29 cellular contexts compared by ENCODE assay signal in the genomic region with DNA sequence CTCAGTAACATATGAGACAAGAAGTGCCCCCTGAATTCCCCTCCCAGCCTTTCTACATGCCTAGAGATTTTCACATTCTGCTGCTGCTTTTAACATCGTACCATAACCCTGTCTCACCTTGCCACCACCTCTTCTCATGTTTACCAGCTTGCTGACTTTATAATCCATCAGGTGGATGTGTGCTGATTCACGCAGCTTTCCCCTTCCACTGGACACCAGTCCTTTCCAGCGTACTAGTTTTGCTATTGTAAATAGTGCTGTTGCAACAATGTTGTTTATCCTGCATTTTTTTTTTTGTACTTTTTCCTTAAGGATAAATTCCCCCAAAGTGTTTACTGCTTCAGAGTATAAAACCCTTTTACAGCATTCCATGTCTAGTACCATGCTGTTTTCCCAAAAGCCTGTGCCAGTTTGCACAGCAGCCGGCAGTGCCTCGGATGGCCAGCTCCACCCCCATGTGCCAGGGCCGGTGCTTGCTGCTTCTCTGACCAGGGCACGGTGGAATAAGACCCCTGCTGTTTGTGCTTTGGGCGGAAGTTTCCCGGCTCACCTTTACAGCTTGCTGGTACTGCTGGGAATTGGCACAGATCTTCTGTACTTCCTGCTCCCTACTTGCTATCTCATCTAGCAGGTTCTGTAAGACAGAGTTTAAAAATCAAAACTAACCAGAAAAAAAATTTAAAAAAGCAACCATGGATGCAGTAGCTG. TPM values are rescaled to one million over a fixed set of nuclear protein-coding genes. Genes with fewer than 3 reads are reported as not detected.
DNase-seq lines count a peak whose midpoint lies in the region; TF ChIP-seq lines count a peak whose summit lies in the region.
"Had no signal": no experiment of that assay in that cellular context is flagged by ENCODE, and none has a peak within 500 bp of the region (broad histone marks: within the 10 kb centered on the region; RNA-seq: fewer than 3 reads in every experiment).

No MANE protein-coding gene starts in this region.

- peak overlapping the region; percentile 15 for H3K27ac Mint-ChIP-seq in T-helper 2 cell treated with Interferon-gamma antibody and Interleukin-4, amounts not matched to agents 5 μg/mL and 100 μg/mL, for 36 hours
- peak overlapping the region; percentile 36 for H3K27ac Mint-ChIP-seq in endodermal cell
- H3K27ac Mint-ChIP-seq in CD4-positive, alpha-beta memory T cell, result peak overlapping the region in 2 of 7 donors; percentile 46 to 54
- H3K27ac Mint-ChIP-seq in Calu3 (ENCODE audit: unreplicated experiment), result no peak overlapping the region
- H3K27ac Mint-ChIP-seq: dendritic cell treated with granulocyte-macrophage colony-stimulating factor and Interleukin-4, amounts not matched to agents 40 ng/mL and 50 ng/mL, for 4 days; stimulated activated naive CD8-positive, alpha-beta T cell treated with anti-CD3 and anti-CD28 coated beads, Interleukin-15, Interleukin-2, amounts not matched to agents 100 ng/mL and 50 ng/mL, for 24 hours had no signal

- H3K36me3 Mint-ChIP-seq in T-helper 2 cell treated with Interferon-gamma antibody and Interleukin-4, amounts not matched to agents 5 μg/mL and 100 μg/mL, for 36 hours (ENCODE audit: low read depth), result peaks cover 20% of the 10 kb centered on the region
- H3K36me3 Mint-ChIP-seq in endodermal cell (ENCODE audit: low read depth), result peaks cover 71% of the 10 kb centered on the region
- H3K36me3 Mint-ChIP-seq in CD4-positive, alpha-beta memory T cell, result peaks cover 31 to 38% of the 10 kb centered on the region in 2 donors
- peaks cover 91% of the 10 kb centered on the region for H3K36me3 Mint-ChIP-seq in Calu3 (ENCODE audit: insufficient read depth, unreplicated experiment)

- no peak for TF ChIP-seq POLR2A in breast epithelium (IDR thresholded peaks at IDR 0.05)

- CTCF ChIA-PET in CD4-positive, alpha-beta memory T cell (lab: Charles Lee; ENCODE audit: partially characterized antibody), result interaction anchor here (0.7 kb wide), 1 partner anchor 58 kb away, joined by 3 read pairs; no protein-coding TSS in a partner anchor
- CTCF ChIA-PET in Calu3 (lab: Charles Lee), result interaction anchor here (0.6 to 0.7 kb wide), 3 partner anchors 29 to 537 kb away, joined by 3 to 4 read pairs (median 3); no protein-coding TSS in a partner anchor

- H3K9me3 Mint-ChIP-seq in T-helper 2 cell treated with Interferon-gamma antibody and Interleukin-4, amounts not matched to agents 5 μg/mL and 100 μg/mL, for 36 hours, result no peaks in the 10 kb centered on the region
- no peaks in the 10 kb centered on the region for H3K9me3 Mint-ChIP-seq in endodermal cell
- peaks cover 0 to 2% (median 0%) of the 10 kb centered on the region in 8 donors for H3K9me3 Mint-ChIP-seq in CD4-positive, alpha-beta memory T cell
- peaks cover 4% of the 10 kb centered on the region for H3K9me3 Mint-ChIP-seq in Calu3 (ENCODE audit: low read depth, unreplicated experiment)
- H3K9me3 Mint-ChIP-seq: activated T-cell treated with anti-CD3 and anti-CD28 coated beads, Interleukin-2, amount 50 U/mL, for 24 hours; dendritic cell treated with granulocyte-macrophage colony-stimulating factor and Interleukin-4, amounts not matched to agents 40 ng/mL and 50 ng/mL, for 4 days; stimulated activated naive CD8-positive, alpha-beta T cell treated with anti-CD3 and anti-CD28 coated beads, Interleukin-15, Interleukin-2, amounts not matched to agents 100 ng/mL and 50 ng/mL, for 24 hours had no signal

- no peak overlapping the region for H3K4me3 Mint-ChIP-seq in T-helper 2 cell treated with Interferon-gamma antibody and Interleukin-4, amounts not matched to agents 5 μg/mL and 100 μg/mL, for 36 hours
- H3K4me3 Mint-ChIP-seq in endodermal cell (no peak overlapping the region), Calu3 (ENCODE audit: low read depth, unreplicated experiment) (no peak overlapping the region)
- no peak overlapping the region for H3K4me3 Mint-ChIP-seq in CD4-positive, alpha-beta memory T cell
- H3K4me3 Mint-ChIP-seq: activated T-cell treated with anti-CD3 and anti-CD28 coated beads, Interleukin-2, amount 50 U/mL, for 24 hours; dendritic cell treated with granulocyte-macrophage colony-stimulating factor and Interleukin-4, amounts not matched to agents 40 ng/mL and 50 ng/mL, for 4 days; stimulated activated naive CD8-positive, alpha-beta T cell treated with anti-CD3 and anti-CD28 coated beads, Interleukin-15, Interleukin-2, amounts not matched to agents 100 ng/mL and 50 ng/mL, for 24 hours had no signal

- H3K4me3 ChIP-seq in endodermal cell (ENCODE audit: low read length) (no peak overlapping the region), neutrophil (ENCODE audit: low read depth in 1 of 2, low read length in 1 of 2) (no peak overlapping the region), breast epithelium (no peak overlapping the region)
- H3K4me3 ChIP-seq in CD4-positive, alpha-beta memory T cell (ENCODE audit: low read length in 2 of 2), result no peak overlapping the region
- H3K4me3 ChIP-seq: left ventricle myocardium inferior, ovary, Peyer's patch, skin epidermis, testis had no signal

- H3K27ac ChIP-seq in endodermal cell (ENCODE audit: low read depth, low read length), result no peak overlapping the region
- peak overlapping the region; percentile 39 for H3K27ac ChIP-seq in neutrophil
- no peak overlapping the region for H3K27ac ChIP-seq in CD4-positive, alpha-beta memory T cell (ENCODE audit: low read depth, low read length)
- H3K27ac ChIP-seq in breast epithelium, result no peak overlapping the region
- H3K27ac ChIP-seq: 22Rv1, left ventricle myocardium inferior, ovary, Peyer's patch, skin epidermis, testis had no signal

- no peak for DNase-seq in T-helper 2 cell treated with Interferon-gamma antibody and Interleukin-4, amounts not matched to agents 5 μg/mL and 100 μg/mL, for 36 hours (ENCODE audit: low spot score)
- DNase-seq in T-helper 2 cell (no peak), NCI-H69 (lab: John Stamatoyannopoulos, UW) (peak; percentile 40), endodermal cell (no peak), Calu3 (no peak), breast epithelium (ENCODE audit: low spot score in 2 of 2) (no peak)
- DNase-seq in CD4-positive, alpha-beta memory T cell, result no peak
- DNase-seq: activated CD4-positive, alpha-beta T cell treated with anti-CD3 and anti-CD28 coated beads for 4 hours; activated gamma-delta T cell; activated T-cell treated with anti-CD3 and anti-CD28 coated beads, Interleukin-2, amount 50 U/mL, for 24 hours; C1 segment of cervical spinal cord; central memory CD4-positive, alpha-beta T cell; foreskin fibroblast; head of caudate nucleus; islet precursor cell; KBM-7; left ventricle myocardium inferior; NCI-H1105; NCI-H2029 treated with DMSO at 0.1 percent for 48 hours; NCI-H226; ovary; Peyer's patch; SHP77 treated with DMSO at 0.1 percent for 48 hours; testis had no signal

- H3K36me3 ChIP-seq in endodermal cell (ENCODE audit: control insufficient read depth, insufficient read depth, low read length), result peaks cover 38% of the 10 kb centered on the region
- peaks cover 87% of the 10 kb centered on the region for H3K36me3 ChIP-seq in neutrophil
- H3K36me3 ChIP-seq in CD4-positive, alpha-beta memory T cell (ENCODE audit: insufficient read depth, low read length), result peaks cover 10% of the 10 kb centered on the region
- peaks cover 28% of the 10 kb centered on the region for H3K36me3 ChIP-seq in breast epithelium
- H3K36me3 ChIP-seq: ovary had no signal

- POLR2A ChIA-PET in CD4-positive, alpha-beta memory T cell (lab: Charles Lee; ENCODE audit: partially characterized antibody), result interaction anchor here (1.2 kb wide), 1 partner anchor 154 kb away, joined by 3 read pairs; the partner anchor contains the start of genes ANKS3 and DNAAF8

- H3K4me1 ChIP-seq in endodermal cell (ENCODE audit: control insufficient read depth, insufficient read depth, low read length) (no peaks in the 10 kb centered on the region), neutrophil (ENCODE audit: control insufficient read depth in 1 of 2, insufficient read depth in 1 of 2, low read depth in 1 of 2, low read length in 1 of 2) (no peaks in the 10 kb centered on the region), breast epithelium (no peaks in the 10 kb centered on the region)
- no peaks in the 10 kb centered on the region for H3K4me1 ChIP-seq in CD4-positive, alpha-beta memory T cell (ENCODE audit: insufficient read depth, low read length)
- H3K4me1 ChIP-seq: Peyer's patch, testis had no signal

- TF ChIP-seq CTCF in endodermal cell (conservative IDR thresholded peaks at IDR 0.05), result no peak
- TF ChIP-seq CTCF in neutrophil (IDR thresholded peaks at IDR 0.05), result no peak
- no peak for TF ChIP-seq CTCF in Calu3 (IDR thresholded peaks at IDR 0.05; ENCODE audit: unreplicated experiment)
- no peak for TF ChIP-seq CTCF in breast epithelium (IDR thresholded peaks at IDR 0.05)

- H3K27me3 Mint-ChIP-seq in T-helper 2 cell treated with Interferon-gamma antibody and Interleukin-4, amounts not matched to agents 5 μg/mL and 100 μg/mL, for 36 hours (ENCODE audit: low read depth), result no peaks in the 10 kb centered on the region
- no peaks in the 10 kb centered on the region for H3K27me3 Mint-ChIP-seq in endodermal cell (ENCODE audit: insufficient read depth)
- no peaks in the 10 kb centered on the region for H3K27me3 Mint-ChIP-seq in CD4-positive, alpha-beta memory T cell
- H3K27me3 Mint-ChIP-seq in Calu3 (ENCODE audit: unreplicated experiment), result no peaks in the 10 kb centered on the region
- H3K27me3 Mint-ChIP-seq: activated T-cell treated with anti-CD3 and anti-CD28 coated beads, Interleukin-2, amount 50 U/mL, for 24 hours; dendritic cell treated with granulocyte-macrophage colony-stimulating factor and Interleukin-4, amounts not matched to agents 40 ng/mL and 50 ng/mL, for 4 days; stimulated activated naive CD8-positive, alpha-beta T cell treated with anti-CD3 and anti-CD28 coated beads, Interleukin-15, Interleukin-2, amounts not matched to agents 100 ng/mL and 50 ng/mL, for 24 hours had no signal

- H3K4me1 Mint-ChIP-seq in T-helper 2 cell treated with Interferon-gamma antibody and Interleukin-4, amounts not matched to agents 5 μg/mL and 100 μg/mL, for 36 hours (ENCODE audit: low read depth), result peaks cover 8% of the 10 kb centered on the region
- H3K4me1 Mint-ChIP-seq in endodermal cell, result no peaks in the 10 kb centered on the region
- H3K4me1 Mint-ChIP-seq in CD4-positive, alpha-beta memory T cell, result peaks cover 0 to 3% (median 0%) of the 10 kb centered on the region in 4 donors
- H3K4me1 Mint-ChIP-seq in Calu3 (ENCODE audit: low read depth, unreplicated experiment), result peaks cover 13% of the 10 kb centered on the region

- H3K27me3 ChIP-seq in endodermal cell (ENCODE audit: control insufficient read depth, insufficient read depth, low read length, poor library complexity, severe bottlenecking) (no peaks in the 10 kb centered on the region), neutrophil (no peaks in the 10 kb centered on the region), breast epithelium (no peaks in the 10 kb centered on the region)
- no peaks in the 10 kb centered on the region for H3K27me3 ChIP-seq in CD4-positive, alpha-beta memory T cell (ENCODE audit: insufficient read depth, low read length)
- H3K27me3 ChIP-seq: ovary, Peyer's patch, testis had no signal

- no peak overlapping the region for H3K9ac ChIP-seq in endodermal cell (ENCODE audit: extremely low read depth, low read length, poor library complexity, severe bottlenecking)

- intact Hi-C loops in CD4-positive, alpha-beta memory T cell (cut with micrococcal nuclease), result no loop called here
- intact Hi-C loops in Calu3 (cut with micrococcal nuclease; ENCODE audit: unreplicated experiment), result no loop called here
- intact Hi-C loops in breast epithelium (cut with DNase I; ENCODE audit: low total_unique reads), result no loop called here

- 89 to 97% methylated on average over 5 to 9 of the region's 9 CpGs for WGBS in endodermal cell (ENCODE audit: insufficient coverage in 1 of 2, insufficient read length in 1 of 2), 2 experiments

- H3K9me3 ChIP-seq in endodermal cell (ENCODE audit: control insufficient read depth, low read length), result no peaks in the 10 kb centered on the region
- H3K9me3 ChIP-seq in neutrophil, result no peaks in the 10 kb centered on the region
- H3K9me3 ChIP-seq in CD4-positive, alpha-beta memory T cell (ENCODE audit: control insufficient read depth in 1 of 2, low read length in 2 of 2), result no peaks in the 10 kb centered on the region
- H3K9me3 ChIP-seq in breast epithelium, result no peaks in the 10 kb centered on the region
- H3K9me3 ChIP-seq: left ventricle myocardium inferior, ovary, Peyer's patch, testis had no signal

- BruUV-seq in Calu3 (replicated peaks; lab: Mats Ljungman, UMichigan), result no TSS peak

RNA-seq across cellular contexts. Expression of gene UBN1, which starts 41.3 kb away (rescaled TPM):
- 10 to 100 TPM; 36.8 to 46.7 TPM for total RNA-seq in endodermal cell
- 26.9 TPM for polyA plus RNA-seq in endodermal cell (2013, experiment 1 of 2)
- 28.6 TPM for polyA plus RNA-seq in endodermal cell (2013, experiment 2 of 2)
- 10 to 100 TPM; 40.4 to 42.7 TPM for total RNA-seq in CD4-positive, alpha-beta memory T cell
- 10 to 100 TPM in 1 of 2 donors, 1 to 10 TPM in 1; 6.0 to 17.5 TPM for polyA plus RNA-seq in CD4-positive, alpha-beta memory T cell
- 50.5 and 55.4 TPM in 2 replicates for total RNA-seq in Calu3 (2022)
- 10 to 100 TPM; 28.8 to 32.8 (median 29.1) TPM for total RNA-seq in breast epithelium

RNA-seq across cellular contexts. Expression of gene GLYR1, which starts 41.5 kb away (rescaled TPM):
- 100 to 1,000 TPM in 1 of 2 donors, 10 to 100 TPM in 1; 99.3 to 108 TPM for total RNA-seq in endodermal cell
- 65.6 TPM for polyA plus RNA-seq in endodermal cell (2013, experiment 1 of 2)
- 61.7 TPM for polyA plus RNA-seq in endodermal cell (2013, experiment 2 of 2)
- 100 to 1,000 TPM; 117 to 121 TPM for total RNA-seq in CD4-positive, alpha-beta memory T cell
- 10 to 100 TPM; 22.8 to 44.6 TPM for polyA plus RNA-seq in CD4-positive, alpha-beta memory T cell
- total RNA-seq in Calu3 (2022), result 158 and 159 TPM in 2 replicates
- 10 to 100 TPM; 57.2 to 79.0 (median 58.1) TPM for total RNA-seq in breast epithelium

RNA-seq across cellular contexts. Expression of gene PPL, which starts 48.4 kb away (rescaled TPM):
- total RNA-seq in endodermal cell (10 to 100 TPM; 37.8 to 48.5 TPM), Calu3 (2022) (75.0 and 104 TPM in 2 replicates), breast epithelium (100 to 1,000 TPM in 1 of 3 donors, 10 to 100 TPM in 2; 53.1 to 169 (median 97.5) TPM)
- 4.7 TPM for polyA plus RNA-seq in endodermal cell (2013, experiment 1 of 2)
- 3.6 TPM for polyA plus RNA-seq in endodermal cell (2013, experiment 2 of 2)
- total RNA-seq in CD4-positive, alpha-beta memory T cell, result not detected
- polyA plus RNA-seq in CD4-positive, alpha-beta memory T cell, result under 1 TPM in 1 of 2 donors, not detected in 1; 0.39 TPM

Comparison
In these comparisons a context has a peak if more than half of its experiments do, and no peak if none do; other contexts are left out.
1. RNA of gene PPL, which starts 48.4 kb away (total RNA-seq): 53.1 to 169 TPM in breast epithelium, 75.0 to 104 TPM in Calu3 and 37.8 to 48.5 TPM in endodermal cell; not detected in CD4-positive, alpha-beta memory T cell; every median in the first group is over 10 times any median in the second.